In genomic region chr11:62614275-62614674, GRCh38 we compare ENCODE assay signal across 9 cellular contexts. TPM values are rescaled to one million over a fixed set of nuclear protein-coding genes. Genes with fewer than 3 reads are reported as not detected.
DNase-seq lines count a peak whose midpoint lies in the region; ATAC-seq and TF ChIP-seq lines count a peak whose summit lies in the region.
"Had no signal": no experiment of that assay in that cellular context is flagged by ENCODE, and none has a peak within 500 bp of the region (broad histone marks: within the 10 kb centered on the region; RNA-seq: fewer than 3 reads in every experiment).

No MANE protein-coding gene starts in this region.

- H3K4me3 ChIP-seq in effector memory CD4-positive, alpha-beta T cell (ENCODE audit: insufficient read depth, low read depth, low read length, poor library complexity, severe bottlenecking), result no peak overlapping the region
- H3K4me3 ChIP-seq in skin epidermis (no peak overlapping the region), brain microvascular endothelial cell (ENCODE audit: low read depth, low read length) (no peak overlapping the region)

- H3K36me3 ChIP-seq in effector memory CD4-positive, alpha-beta T cell (ENCODE audit: control insufficient read depth, insufficient read depth, low read length), result peaks cover 30% of the 10 kb centered on the region
- H3K36me3 ChIP-seq in brain microvascular endothelial cell (replicated peaks), result peaks cover 10% of the 10 kb centered on the region

- no peaks in the 10 kb centered on the region for H3K27me3 ChIP-seq in effector memory CD4-positive, alpha-beta T cell (replicated peaks; ENCODE audit: control insufficient read depth, insufficient read depth, low read length, poor library complexity, severe bottlenecking)
- H3K27me3 ChIP-seq in brain microvascular endothelial cell (replicated peaks), result no peaks in the 10 kb centered on the region

- peak overlapping the region; percentile 93 for H3K27ac ChIP-seq in effector memory CD4-positive, alpha-beta T cell (ENCODE audit: insufficient read depth, low read length, poor library complexity, severe bottlenecking)
- H3K27ac ChIP-seq in skin epidermis (peak overlapping the region in 11 of 21 experiments; percentile 16 to 99 (median 97)), brain microvascular endothelial cell (no peak overlapping the region)
- H3K27ac ChIP-seq: KMS-11 had no signal

- no peak for ATAC-seq in left colon
- no peak for ATAC-seq in GM19035 (IDR thresholded peaks at IDR 0.05; ENCODE audit: unreplicated experiment)

- peak; percentile 86 for DNase-seq in DMS53 (lab: John Stamatoyannopoulos, UW)
- DNase-seq in SW480 (ENCODE audit: low spot score), result peak; percentile 48
- DNase-seq in effector memory CD4-positive, alpha-beta T cell, result no peak
- no peak for DNase-seq in left colon
- no peak for DNase-seq in brain microvascular endothelial cell
- DNase-seq in dermis blood vessel endothelial cell, result no peak

- intact Hi-C loops in left colon (cut with DNase I, micrococcal nuclease), result no loop called here

- no peaks in the 10 kb centered on the region for H3K9me3 ChIP-seq in effector memory CD4-positive, alpha-beta T cell (ENCODE audit: control insufficient read depth, low read length)

- in situ Hi-C loops in brain microvascular endothelial cell (cut with HindIII; ENCODE audit: low pct_ligation_motif_present, low sequenced_read_pairs), result no loop called here

- H3K4me1 ChIP-seq in effector memory CD4-positive, alpha-beta T cell (ENCODE audit: control insufficient read depth, insufficient read depth, low read length, poor library complexity, severe bottlenecking), result peaks cover 17% of the 10 kb centered on the region

- no peak for TF ChIP-seq CTCF in brain microvascular endothelial cell (IDR thresholded peaks at IDR 0.05; ENCODE audit: low read depth, low read length, missing control alignments)

RNA-seq across cellular contexts. Expression of gene ROM1, which starts 1.2 kb away (rescaled TPM):
- total RNA-seq in left colon (1 to 10 TPM; 2.0 to 3.2 TPM), dermis blood vessel endothelial cell (5.4 and 5.6 TPM in 2 replicates)

RNA-seq across cellular contexts. Expression of gene EML3, which starts 1.7 kb away (rescaled TPM):
- total RNA-seq in left colon, result 10 to 100 TPM; 45.4 to 57.9 TPM
- total RNA-seq in dermis blood vessel endothelial cell, result 40.2 and 42.1 TPM in 2 replicates

RNA-seq across cellular contexts. Expression of gene B3GAT3, which starts 7.5 kb away (rescaled TPM):
- total RNA-seq in left colon, result 10 to 100 TPM; 27.0 to 28.8 TPM
- total RNA-seq in dermis blood vessel endothelial cell, result 16.2 and 18.2 TPM in 2 replicates

RNA-seq across cellular contexts. Expression of gene MTA2, which starts 12.6 kb away (rescaled TPM):
- total RNA-seq in left colon (10 to 100 TPM; 84.5 to 96.6 TPM), dermis blood vessel endothelial cell (190 and 209 TPM in 2 replicates)

RNA-seq across cellular contexts. Expression of gene TUT1, which starts 23.0 kb away (rescaled TPM):
- total RNA-seq in left colon (10 to 100 TPM; 14.0 to 14.7 TPM), dermis blood vessel endothelial cell (13.8 and 15.1 TPM in 2 replicates)

Comparison
In these comparisons a context has a peak if more than half of its experiments do, and no peak if none do; other contexts are left out.
1. DNase-seq: peak in DMS53 (single experiment) and SW480 (single experiment); none in effector memory CD4-positive, alpha-beta T cell (0 of 3), left colon (0 of 2), brain microvascular endothelial cell (single experiment) and dermis blood vessel endothelial cell (single experiment).